8 cellular contexts compared by ENCODE assay signal in genomic region chr15:77421370-77421700, GRCh38. TPM values are rescaled to one million over a fixed set of nuclear protein-coding genes. Genes with fewer than 3 reads are reported as not detected.
DNase-seq lines count a peak whose midpoint lies in the region; FAIRE-seq and TF ChIP-seq lines count a peak whose summit lies in the region.

No MANE protein-coding gene starts in this region.

- TF ChIP-seq CTCF in LNCaP clone FGC (IDR thresholded peaks at IDR 0.05; ENCODE audit: control insufficient read depth, extremely low read depth, insufficient read depth) = no peak
- TF ChIP-seq CTCF in chondrocyte (IDR thresholded peaks at IDR 0.05) = no peak

- POLR2A ChIA-PET in CD8-positive, alpha-beta memory T cell (lab: Charles Lee) = interaction anchor here (0.7 kb wide), 1 partner anchor 492 kb away, joined by 3 read pairs; no protein-coding TSS in a partner anchor

- peaks cover 12% of the 10 kb centered on the region for H3K4me1 ChIP-seq in CD8-positive, alpha-beta memory T cell (ENCODE audit: insufficient read depth, low read length)
- H3K4me1 ChIP-seq in mucosa of rectum (ENCODE audit: control insufficient read depth in 2 of 2, insufficient read depth in 2 of 2, low read length in 2 of 2) = peaks cover 10 to 23% of the 10 kb centered on the region in 2 donors

- H3K27ac Mint-ChIP-seq in CD8-positive, alpha-beta memory T cell = peak overlapping the region; percentile 68 to 99 (median 98)
- peak overlapping the region; percentile 98 for H3K27ac Mint-ChIP-seq in chondrocyte (ENCODE audit: unreplicated experiment)

- H3K4me1 Mint-ChIP-seq in CD8-positive, alpha-beta memory T cell = peaks cover 51 to 69% (median 65%) of the 10 kb centered on the region in 3 donors
- H3K4me1 Mint-ChIP-seq in chondrocyte (ENCODE audit: low read depth) = peaks cover 55% of the 10 kb centered on the region

- peaks cover 0 to 5% of the 10 kb centered on the region in 2 donors for H3K27me3 Mint-ChIP-seq in CD8-positive, alpha-beta memory T cell
- no peaks in the 10 kb centered on the region for H3K27me3 Mint-ChIP-seq in chondrocyte (ENCODE audit: low read depth)

- H3K4me3 ChIP-seq in CD8-positive, alpha-beta memory T cell (ENCODE audit: low read length) = peak overlapping the region; percentile 99
- H3K4me3 ChIP-seq in LNCaP clone FGC (ENCODE audit: low read depth, low read length) (peak overlapping the region; percentile 68), mucosa of rectum (ENCODE audit: low read length in 2 of 2) (peak overlapping the region; percentile 91 to 93)

- H3K9me3 Mint-ChIP-seq in CD8-positive, alpha-beta memory T cell = no peaks in the 10 kb centered on the region
- no peaks in the 10 kb centered on the region for H3K9me3 Mint-ChIP-seq in chondrocyte (ENCODE audit: low read depth)

- peak overlapping the region; percentile 93 to 98 (median 97) for H3K4me3 Mint-ChIP-seq in CD8-positive, alpha-beta memory T cell
- H3K4me3 Mint-ChIP-seq in chondrocyte (ENCODE audit: unreplicated experiment) = peak overlapping the region; percentile 93

- peak overlapping the region; percentile 91 for H3K27ac ChIP-seq in CD8-positive, alpha-beta memory T cell (ENCODE audit: low read depth, low read length)
- H3K27ac ChIP-seq in mucosa of rectum (ENCODE audit: low read depth in 2 of 2, low read length in 2 of 2) = peak overlapping the region; percentile 89 to 93

- H3K36me3 ChIP-seq in CD8-positive, alpha-beta memory T cell (ENCODE audit: insufficient read depth, low read length) = no peaks in the 10 kb centered on the region
- H3K36me3 ChIP-seq in mucosa of rectum (ENCODE audit: control insufficient read depth in 2 of 2, insufficient read depth in 2 of 2, low read length in 2 of 2) = no peaks in the 10 kb centered on the region

- H3K27me3 ChIP-seq in CD8-positive, alpha-beta memory T cell (ENCODE audit: insufficient read depth, low read length, poor library complexity, severe bottlenecking) = no peaks in the 10 kb centered on the region
- no peaks in the 10 kb centered on the region for H3K27me3 ChIP-seq in mucosa of rectum (ENCODE audit: control insufficient read depth in 2 of 2, insufficient read depth in 2 of 2, low read length in 2 of 2)

- no peak for TF ChIP-seq POLR2A in H54 (IDR thresholded peaks at IDR 0.05; ENCODE audit: low read depth, low read length)

- H3K9me3 ChIP-seq in CD8-positive, alpha-beta memory T cell (ENCODE audit: low read length) = no peaks in the 10 kb centered on the region
- no peaks in the 10 kb centered on the region for H3K9me3 ChIP-seq in mucosa of rectum (ENCODE audit: control insufficient read depth in 2 of 2, low read length in 2 of 2)

- H3K36me3 Mint-ChIP-seq in CD8-positive, alpha-beta memory T cell = peaks cover 0 to 19% (median 0%) of the 10 kb centered on the region in 3 donors
- H3K36me3 Mint-ChIP-seq in chondrocyte (ENCODE audit: low read depth) = peaks cover 2% of the 10 kb centered on the region

- DNase-seq in CD8-positive, alpha-beta memory T cell = peak in 1 of 5 donors; percentile 39
- no peak for DNase-seq in LNCaP clone FGC (ENCODE audit: low read depth)
- DNase-seq in chondrocyte (ENCODE audit: low spot score) = no peak
- no peak for DNase-seq in frontal cortex (ENCODE audit: low spot score in 2 of 2)
- DNase-seq in stimulated activated CD4-positive, alpha-beta T cell treated with anti-CD3 and anti-CD28 coated beads, Interleukin-2, amount 100 ng/mL, for 48 hours = no peak
- DNase-seq in cortex of kidney (lab: John Stamatoyannopoulos, UW) = no peak
- no peak for DNase-seq in H54 (ENCODE audit: insufficient read length, low spot score)

- FAIRE-seq in frontal cortex (lab: Jason Lieb, UNC) (no peak), H54 (lab: Jason Lieb, UNC) (no peak)

- CTCF ChIA-PET in CD8-positive, alpha-beta memory T cell (lab: Charles Lee) = interaction anchor here (0.6 to 0.9 kb wide), 4 partner anchors 10 to 408 kb away, joined by 3 to 4 read pairs (median 4); no protein-coding TSS in a partner anchor

- H3K9ac ChIP-seq in mucosa of rectum (ENCODE audit: low read depth in 1 of 2, low read length in 2 of 2) = peak overlapping the region; percentile 78 to 85

RNA-seq across cellular contexts. Expression of gene HMG20A, which starts 0.6 kb away (rescaled TPM):
- 10 to 100 TPM; 28.5 to 34.0 TPM for total RNA-seq in CD8-positive, alpha-beta memory T cell
- 46.6 TPM for polyA plus RNA-seq in CD8-positive, alpha-beta memory T cell
- 35.5 to 42.5 TPM (median 35.8 TPM) in 3 replicates for total RNA-seq in chondrocyte
- 48.9 TPM for total RNA-seq in frontal cortex

RNA-seq across cellular contexts. Expression of gene PEAK1, which starts 1.4 kb away (rescaled TPM):
- 10 to 100 TPM; 25.1 to 26.3 TPM for total RNA-seq in CD8-positive, alpha-beta memory T cell
- 2.2 TPM for polyA plus RNA-seq in CD8-positive, alpha-beta memory T cell
- total RNA-seq in chondrocyte (143 to 206 TPM (median 148 TPM) in 3 replicates), frontal cortex (15.9 TPM)
